In the genomic region with DNA sequence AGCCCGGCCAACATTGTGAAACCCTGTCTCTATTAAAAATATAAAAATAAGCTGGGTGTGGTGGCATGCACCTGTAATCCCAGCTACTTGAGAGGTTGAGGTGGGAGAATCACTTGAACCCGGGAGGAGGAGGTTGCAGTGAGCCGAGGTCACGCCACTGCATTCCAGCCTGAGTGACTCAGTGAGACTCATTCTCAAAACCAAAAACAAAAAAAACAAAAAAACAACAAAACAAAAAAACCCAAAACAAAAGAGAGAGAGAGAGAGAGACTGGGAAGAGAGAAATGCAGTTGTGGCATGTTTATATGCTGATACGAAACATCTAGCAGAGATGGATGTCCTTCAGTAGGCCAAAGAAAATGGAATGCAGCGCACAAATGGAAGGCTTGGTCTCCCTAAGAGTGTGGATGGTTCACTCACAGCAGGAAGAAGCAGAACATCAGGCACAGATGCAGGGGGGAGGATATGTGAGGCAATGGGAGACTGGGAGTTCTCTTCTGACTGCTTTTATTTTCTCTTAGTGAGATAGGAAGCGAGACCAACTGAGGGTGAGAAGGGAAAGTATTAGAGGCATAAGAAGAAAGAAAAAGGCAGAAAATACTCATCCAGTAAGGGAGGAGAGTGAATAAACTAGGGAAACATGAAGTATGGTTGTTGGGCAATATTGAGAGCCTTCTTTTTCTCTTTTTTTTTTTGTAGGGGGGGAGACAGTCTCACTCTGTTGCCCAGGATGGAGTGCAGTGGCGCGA, we compare ENCODE assay signal across 28 cellular contexts. TPM values are rescaled to one million over a fixed set of nuclear protein-coding genes. Genes with fewer than 3 reads are reported as not detected.
DNase-seq lines count a peak whose midpoint lies in the region; ATAC-seq and TF ChIP-seq lines count a peak whose summit lies in the region.
"Had no signal": no experiment of that assay in that cellular context is flagged by ENCODE, and none has a peak within 500 bp of the region (broad histone marks: within the 10 kb centered on the region; RNA-seq: fewer than 3 reads in every experiment).

No MANE protein-coding gene starts in this region.

- no peaks in the 10 kb centered on the region for H3K79me2 ChIP-seq in ACC112 (ENCODE audit: control insufficient read depth, insufficient read depth, low read length, unreplicated experiment)

- peaks cover 53% of the 10 kb centered on the region for H3K4me1 Mint-ChIP-seq in CD8-positive, alpha-beta T cell (ENCODE audit: low read depth)
- H3K4me1 Mint-ChIP-seq in T-helper 17 cell: peaks cover 53% of the 10 kb centered on the region
- H3K4me1 Mint-ChIP-seq: activated B cell treated with CpG ODN at 0.5 μM for 24 hours had no signal

- peak overlapping the region; percentile 50 for H3K27ac ChIP-seq in ACC112 (ENCODE audit: low read depth, low read length)
- no peak overlapping the region for H3K27ac ChIP-seq in CD8-positive, alpha-beta T cell (ENCODE audit: low read depth, low read length)
- H3K27ac ChIP-seq: heart right ventricle, neutrophil, psoas muscle, testis had no signal

- H3K4me3 ChIP-seq in ACC112 (ENCODE audit: low read depth, low read length) (no peak overlapping the region), epithelial cell of esophagus (ENCODE audit: low read length) (no peak overlapping the region)
- H3K4me3 ChIP-seq in CD8-positive, alpha-beta T cell (ENCODE audit: low read depth, low read length): no peak overlapping the region
- H3K4me3 ChIP-seq: heart right ventricle, psoas muscle, testis had no signal

- CTCF ChIA-PET in CD8-positive, alpha-beta T cell (lab: Charles Lee): interaction anchor here (0.9 to 1.8 kb wide), 3 partner anchors 10 to 108 kb away, joined by 3 to 10 read pairs (median 4); no protein-coding TSS in a partner anchor

- no peaks in the 10 kb centered on the region; the same call in 1 of the 2 replicates for H3K36me3 ChIP-seq in ACC112 (ENCODE audit: insufficient read depth, low read length)
- H3K36me3 ChIP-seq in CD8-positive, alpha-beta T cell (ENCODE audit: insufficient read depth, low read length): peaks cover 3% of the 10 kb centered on the region
- H3K36me3 ChIP-seq: neutrophil had no signal

- H3K9me3 Mint-ChIP-seq in CD8-positive, alpha-beta T cell: no peaks in the 10 kb centered on the region
- H3K9me3 Mint-ChIP-seq: activated B cell treated with CpG ODN at 0.5 μM for 24 hours; stimulated activated memory B cell treated with anti-CD40 and anti-IgM and Interleukin-4, amounts not matched to agents 10 μg/mL and 1 μg/mL and 100 μg/mL, for 72 hours had no signal

- H3K4me3 Mint-ChIP-seq in CD8-positive, alpha-beta T cell: no peak overlapping the region
- no peak overlapping the region for H3K4me3 Mint-ChIP-seq in T-helper 17 cell
- H3K4me3 Mint-ChIP-seq: activated B cell treated with CpG ODN at 0.5 μM for 24 hours; stimulated activated memory B cell treated with anti-CD40 and anti-IgM and Interleukin-4, amounts not matched to agents 10 μg/mL and 1 μg/mL and 100 μg/mL, for 72 hours had no signal

- DNase-seq in CD8-positive, alpha-beta T cell: no peak
- DNase-seq in T-helper 17 cell: no peak
- DNase-seq in epithelial cell of esophagus (ENCODE audit: low read depth): peak; percentile 9
- no peak for DNase-seq in left cardiac atrium
- DNase-seq: activated B cell treated with CpG ODN at 0.5 μM for 24 hours; activated gamma-delta T cell; aorta; cerebellar nuclear complex; DND-41; effector CD8-positive, alpha-beta T cell; heart right ventricle; NCI-H1105; NCI-H2081; NCI-H446; NK-92 treated with Interleukin-12 subunit alpha and Interleukin-12 subunit beta, amount 100 ng/mL, for 24 hours; psoas muscle; stimulated activated CD4-positive, alpha-beta T cell treated with anti-CD3 and anti-CD28 coated beads, Interleukin-1b, Interleukin-23, amount 100 ng/mL, for 48 hours; T-helper 9 cell; testis had no signal

- H3K27me3 Mint-ChIP-seq in CD8-positive, alpha-beta T cell (ENCODE audit: low read depth): no peaks in the 10 kb centered on the region
- H3K27me3 Mint-ChIP-seq in T-helper 17 cell: no peaks in the 10 kb centered on the region
- H3K27me3 Mint-ChIP-seq: activated B cell treated with CpG ODN at 0.5 μM for 24 hours; stimulated activated memory B cell treated with anti-CD40 and anti-IgM and Interleukin-4, amounts not matched to agents 10 μg/mL and 1 μg/mL and 100 μg/mL, for 72 hours had no signal

- intact Hi-C loops in CD8-positive, alpha-beta T cell (cut with DNase I, micrococcal nuclease): loop anchor here in 1 of 2 experiments (10.0 kb wide), 1 partner anchor 451 kb away; no protein-coding TSS in a partner anchor
- intact Hi-C loops in left cardiac atrium (cut with DNase I): no loop called here

- H3K27me3 ChIP-seq in ACC112 (ENCODE audit: insufficient read depth, low read length): no peaks in the 10 kb centered on the region
- H3K27me3 ChIP-seq in CD8-positive, alpha-beta T cell (ENCODE audit: insufficient read depth, low read length): no peaks in the 10 kb centered on the region
- H3K27me3 ChIP-seq: heart right ventricle, neutrophil, testis had no signal

- POLR2A ChIA-PET in CD8-positive, alpha-beta T cell (lab: Charles Lee): interaction anchor here (0.7 kb wide), 1 partner anchor 107 kb away, joined by 3 read pairs; no protein-coding TSS in a partner anchor

- H3K9me3 ChIP-seq in CD8-positive, alpha-beta T cell (ENCODE audit: low read length): no peaks in the 10 kb centered on the region
- H3K9me3 ChIP-seq in T-helper 17 cell (ENCODE audit: control insufficient read depth, low read length, poor library complexity, severe bottlenecking): no peaks in the 10 kb centered on the region
- H3K9me3 ChIP-seq: heart right ventricle, neutrophil, psoas muscle, testis had no signal

- TF ChIP-seq CTCF in CD8-positive, alpha-beta T cell (IDR thresholded peaks at IDR 0.05): no peak
- TF ChIP-seq CTCF in epithelial cell of esophagus (IDR thresholded peaks at IDR 0.05; ENCODE audit: insufficient read depth, low read depth, low read length, missing control alignments): no peak

- H3K36me3 Mint-ChIP-seq in CD8-positive, alpha-beta T cell: peaks cover 65% of the 10 kb centered on the region
- peaks cover 18% of the 10 kb centered on the region for H3K36me3 Mint-ChIP-seq in T-helper 17 cell (ENCODE audit: low read depth)

- no peak overlapping the region for H2AFZ ChIP-seq in ACC112 (ENCODE audit: low read length, unreplicated experiment)

- peak overlapping the region; percentile 81 for H3K27ac Mint-ChIP-seq in CD8-positive, alpha-beta T cell
- H3K27ac Mint-ChIP-seq in T-helper 17 cell: peak overlapping the region; percentile 85
- H3K27ac Mint-ChIP-seq: activated B cell treated with CpG ODN at 0.5 μM for 24 hours; stimulated activated memory B cell treated with anti-CD40 and anti-IgM and Interleukin-4, amounts not matched to agents 10 μg/mL and 1 μg/mL and 100 μg/mL, for 72 hours had no signal

- peaks cover 19% of the 10 kb centered on the region for H3K4me1 ChIP-seq in ACC112 (ENCODE audit: control insufficient read depth, insufficient read depth, low read length, unreplicated experiment)
- H3K4me1 ChIP-seq in CD8-positive, alpha-beta T cell (ENCODE audit: insufficient read depth, low read length): peaks cover 32% of the 10 kb centered on the region
- H3K4me1 ChIP-seq: psoas muscle had no signal

- no peak for ATAC-seq in CD8-positive, alpha-beta T cell
- ATAC-seq in T-helper 17 cell (no peak), GM19324 (IDR thresholded peaks at IDR 0.05; ENCODE audit: low FRiP score, unreplicated experiment) (no peak), left cardiac atrium (no peak), HG03354 (IDR thresholded peaks at IDR 0.05; ENCODE audit: poor library complexity, severe bottlenecking, unreplicated experiment) (no peak)
- ATAC-seq: heart right ventricle; psoas muscle; stimulated activated memory B cell treated with anti-CD40 and anti-IgM and Interleukin-4, amounts not matched to agents 10 μg/mL and 1 μg/mL and 100 μg/mL, for 72 hours had no signal

RNA-seq across cellular contexts. Expression of gene THEM4, which starts 16.0 kb away (rescaled TPM):
- total RNA-seq in CD8-positive, alpha-beta T cell: 10 to 100 TPM; 14.3 to 16.8 TPM
- total RNA-seq in T-helper 17 cell (10 to 100 TPM; 42.2 to 57.3 TPM), left cardiac atrium (10 to 100 TPM; 14.7 to 17.6 TPM)

RNA-seq across cellular contexts. Expression of gene THEM5, which starts 39.8 kb away (rescaled TPM):
- total RNA-seq in CD8-positive, alpha-beta T cell: not detected
- total RNA-seq in T-helper 17 cell (under 1 TPM in 1 of 2 donors, not detected in 1; 0.89 TPM), left cardiac atrium (not detected)
- total RNA-seq: activated B cell treated with CpG ODN at 0.5 μM for 24 hours, aorta, H4, HT1080, psoas muscle, SK-MEL-5, skeletal muscle tissue, testis had no signal

RNA-seq across cellular contexts. Expression of gene C2CD4D, which starts 53.7 kb away (rescaled TPM):
- total RNA-seq in CD8-positive, alpha-beta T cell: under 1 TPM; 0.44 to 0.65 TPM
- total RNA-seq in T-helper 17 cell (1 to 10 TPM; 1.9 to 2.3 TPM), left cardiac atrium (not detected)
- total RNA-seq: activated B cell treated with CpG ODN at 0.5 μM for 24 hours, aorta, H4, heart right ventricle, HT1080, skeletal muscle tissue had no signal
